17 cellular contexts compared by ENCODE assay signal in genomic region chr11:43418197-43418596, GRCh38. TPM values are rescaled to one million over a fixed set of nuclear protein-coding genes. Genes with fewer than 3 reads are reported as not detected.
DNase-seq lines count a peak whose midpoint lies in the region; ATAC-seq and TF ChIP-seq lines count a peak whose summit lies in the region.
"Had no signal": no experiment of that assay in that cellular context is flagged by ENCODE, and none has a peak within 500 bp of the region (broad histone marks: within the 10 kb centered on the region; RNA-seq: fewer than 3 reads in every experiment).

No MANE protein-coding gene starts in this region.

- no peak overlapping the region for H3K4me3 Mint-ChIP-seq in activated CD8-positive, alpha-beta memory T cell treated with anti-CD3 and anti-CD28 coated beads, Interleukin-2, amount 10 ng/mL, durations not matched to agents 7 days and 5 days
- H3K4me3 Mint-ChIP-seq: IgD-negative memory B cell had no signal

- H3K4me1 ChIP-seq in stomach: no peaks in the 10 kb centered on the region
- H3K4me1 ChIP-seq: BLaER1 had no signal

- H3K27ac Mint-ChIP-seq in activated CD8-positive, alpha-beta memory T cell treated with anti-CD3 and anti-CD28 coated beads, Interleukin-2, amount 10 ng/mL, durations not matched to agents 7 days and 5 days: peak overlapping the region; percentile 68
- H3K27ac Mint-ChIP-seq: IgD-negative memory B cell had no signal

- H3K9me3 ChIP-seq in stomach: no peaks in the 10 kb centered on the region
- H3K9me3 ChIP-seq: BLaER1 had no signal

- no peaks in the 10 kb centered on the region for H3K27me3 ChIP-seq in stomach
- H3K27me3 ChIP-seq: BLaER1 had no signal

- intact Hi-C loops in left colon (cut with DNase I, micrococcal nuclease) (no loop called here), stomach (cut with DNase I; ENCODE audit: low total_unique reads) (no loop called here)

- H3K4me1 Mint-ChIP-seq in activated CD8-positive, alpha-beta memory T cell treated with anti-CD3 and anti-CD28 coated beads, Interleukin-2, amount 10 ng/mL, durations not matched to agents 7 days and 5 days: peaks cover 15% of the 10 kb centered on the region
- H3K4me1 Mint-ChIP-seq: IgD-negative memory B cell had no signal

- no peak for TF ChIP-seq POLR2A in stomach (IDR thresholded peaks at IDR 0.05)

- ATAC-seq in activated CD8-positive, alpha-beta memory T cell treated with anti-CD3 and anti-CD28 coated beads, Interleukin-2, amount 10 ng/mL, durations not matched to agents 7 days and 5 days: peak; percentile 61
- ATAC-seq in GM19395 (IDR thresholded peaks at IDR 0.05; ENCODE audit: unreplicated experiment) (peak; percentile 65), HG03280 (IDR thresholded peaks at IDR 0.05; ENCODE audit: unreplicated experiment) (peak; percentile 52), left colon (peak; percentile 31), HG02884 (IDR thresholded peaks at IDR 0.05; ENCODE audit: unreplicated experiment) (no peak)

- CTCF ChIA-PET in activated CD8-positive, alpha-beta memory T cell treated with anti-CD3 and anti-CD28 coated beads, Interleukin-2, amount 10 ng/mL, durations not matched to agents 7 days and 5 days (lab: Charles Lee): interaction anchor here (1.3 to 9.1 kb wide), 7 partner anchors 23 to 135 kb away, joined by 3 to 67 read pairs (median 5); partner anchors contain the start of genes API5 and TTC17

- H3K9me3 Mint-ChIP-seq in activated CD8-positive, alpha-beta memory T cell treated with anti-CD3 and anti-CD28 coated beads, Interleukin-2, amount 10 ng/mL, durations not matched to agents 7 days and 5 days (ENCODE audit: low read depth): no peaks in the 10 kb centered on the region
- H3K9me3 Mint-ChIP-seq: IgD-negative memory B cell had no signal

- 71 to 85% (median 77%) methylated on average over 2 of the region's 2 CpGs for WGBS in stomach, 5 donors

- peaks cover 11% of the 10 kb centered on the region for H3K36me3 Mint-ChIP-seq in activated CD8-positive, alpha-beta memory T cell treated with anti-CD3 and anti-CD28 coated beads, Interleukin-2, amount 10 ng/mL, durations not matched to agents 7 days and 5 days

- H3K4me3 ChIP-seq in stomach: no peak overlapping the region
- H3K4me3 ChIP-seq: BLaER1, PC-9 had no signal

- peaks cover 5 to 60% (median 48%) of the 10 kb centered on the region in 4 donors for H3K36me3 ChIP-seq in stomach

- H3K27me3 Mint-ChIP-seq in activated CD8-positive, alpha-beta memory T cell treated with anti-CD3 and anti-CD28 coated beads, Interleukin-2, amount 10 ng/mL, durations not matched to agents 7 days and 5 days: no peaks in the 10 kb centered on the region
- H3K27me3 Mint-ChIP-seq: IgD-negative memory B cell had no signal

- no peak for TF ChIP-seq EP300 in stomach (IDR thresholded peaks at IDR 0.05)

- no peak overlapping the region for H3K27ac ChIP-seq in stomach
- H3K27ac ChIP-seq: 22Rv1, BLaER1, PC-9 had no signal

- DNase-seq in activated CD8-positive, alpha-beta memory T cell treated with anti-CD3 and anti-CD28 coated beads, Interleukin-2, amount 10 ng/mL, durations not matched to agents 7 days and 5 days: no peak
- DNase-seq in activated CD8-positive, alpha-beta memory T cell treated with anti-CD3 and anti-CD28 coated beads, Interleukin-2, amount 50 U/mL, for 4 hours: no peak
- DNase-seq in left colon (no peak), stomach (no peak), NCI-H1417 treated with DMSO at 0.1 percent for 48 hours (lab: John Stamatoyannopoulos, UW) (no peak)
- DNase-seq: HCEC 1CT, NCI-H146, NCI-H2107, NCI-H226, NCI-H526 treated with DMSO at 0.1 percent for 48 hours, PC-9 had no signal

- TF ChIP-seq CTCF in stomach (IDR thresholded peaks at IDR 0.05): no peak

RNA-seq across cellular contexts. Expression of gene TTC17, which starts 59.5 kb away (rescaled TPM):
- 10 to 100 TPM; 55.7 to 91.9 TPM for total RNA-seq in activated CD8-positive, alpha-beta memory T cell treated with anti-CD3 and anti-CD28 coated beads, Interleukin-2, amount 10 ng/mL, durations not matched to agents 7 days and 5 days
- total RNA-seq in left colon (10 to 100 TPM; 69.6 to 85.7 TPM), stomach (100 to 1,000 TPM in 3 of 5 donors, 10 to 100 TPM in 2; 30.1 to 228 (median 112) TPM)
- 10 to 100 TPM in 2 of 3 donors, 1 to 10 TPM in 1; 9.0 to 49.0 (median 23.1) TPM for polyA plus RNA-seq in stomach
